8 cellular contexts compared by ENCODE assay signal in the genomic region with DNA sequence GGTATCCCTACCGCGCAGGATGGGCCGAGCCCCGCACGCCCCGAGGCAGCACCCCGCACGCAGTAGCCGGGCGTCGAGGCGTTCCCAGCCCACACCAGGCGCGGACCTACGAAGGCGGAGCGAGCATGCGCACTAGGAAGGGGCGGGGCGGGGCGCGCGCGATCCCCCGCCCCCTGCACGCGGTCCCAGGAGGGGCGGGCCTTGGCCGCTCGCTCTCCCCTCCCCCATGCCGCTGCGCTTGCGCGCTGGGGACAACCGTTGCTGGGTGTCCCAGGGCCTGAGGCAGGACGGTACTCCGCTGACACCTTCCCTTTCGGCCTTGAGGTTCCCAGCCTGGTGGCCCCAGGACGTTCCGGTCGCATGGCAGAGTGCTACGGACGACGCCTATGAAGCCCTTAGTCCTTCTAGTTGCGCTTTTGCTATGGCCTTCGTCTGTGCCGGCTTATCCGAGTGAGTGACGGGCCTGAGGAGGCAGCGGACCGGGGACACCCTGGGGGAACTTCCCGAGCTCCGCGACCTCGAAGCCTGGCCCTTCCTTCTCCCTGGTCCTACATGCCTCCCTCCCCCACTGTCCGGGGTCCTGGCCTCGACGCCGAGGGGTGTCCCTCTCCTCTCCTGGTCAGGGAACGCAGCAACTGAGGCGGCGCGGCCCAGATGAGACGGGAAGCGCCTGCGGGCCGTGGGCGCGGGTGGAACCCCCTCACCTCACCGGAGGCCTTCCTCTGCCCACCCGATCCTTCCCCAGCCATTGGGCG. TPM values are rescaled to one million over a fixed set of nuclear protein-coding genes. Genes with fewer than 3 reads are reported as not detected.
DNase-seq lines count a peak whose midpoint lies in the region; ATAC-seq and TF ChIP-seq lines count a peak whose summit lies in the region.

SPESP1 (plus strand) TSS at position 258 of the 755 bp plus-strand sequence; CDS start at position 387, 129 bp downstream.

- peak; percentile 16 for DNase-seq in activated T-helper 1 cell treated with anti-CD3 and anti-CD28 coated beads, Interleukin-12 subunit alpha, Interleukin-12 subunit beta, Interleukin-2, Interleukin-4 antibody, amounts not matched to agents 30 ng/mL and 10 ng/mL and 1 ng/mL, durations not matched to agents 14 hours and 24 hours and 36 hours (ENCODE audit: low spot score)
- DNase-seq in skeletal muscle cell (ENCODE audit: low read depth) (peak; percentile 18), RKO (ENCODE audit: low spot score) (no peak)

- H3K4me3 ChIP-seq in gastroesophageal sphincter (peak within 1 kb of the TSS; percentile 10 to 49), skeletal muscle cell (ENCODE audit: low read depth, low read length) (peak within 1 kb of the TSS; percentile 50)

- H3K27ac ChIP-seq in gastroesophageal sphincter, result no peak within 1 kb of the TSS

- peaks cover 2% of the 10 kb centered on the region for H3K27me3 Mint-ChIP-seq in activated T-helper 1 cell treated with anti-CD3 and anti-CD28 coated beads, Interleukin-12 subunit alpha, Interleukin-12 subunit beta, Interleukin-2, Interleukin-4 antibody, amounts not matched to agents 30 ng/mL and 10 ng/mL and 1 ng/mL, durations not matched to agents 14 hours and 24 hours and 36 hours (ENCODE audit: insufficient read depth)

- H3K36me3 Mint-ChIP-seq in activated T-helper 1 cell treated with anti-CD3 and anti-CD28 coated beads, Interleukin-12 subunit alpha, Interleukin-12 subunit beta, Interleukin-2, Interleukin-4 antibody, amounts not matched to agents 30 ng/mL and 10 ng/mL and 1 ng/mL, durations not matched to agents 14 hours and 24 hours and 36 hours (ENCODE audit: low read depth), result no peaks in the 10 kb centered on the region

- 45 to 46% methylated on average over 13 to 36 of the region's 72 CpGs for WGBS in gastroesophageal sphincter (ENCODE audit: low coverage in 1 of 2), 2 donors

- no peaks in the 10 kb centered on the region for H3K4me1 ChIP-seq in gastroesophageal sphincter

- TF ChIP-seq POLR2A in gastroesophageal sphincter (IDR thresholded peaks at IDR 0.05), result no peak

- H3K27ac Mint-ChIP-seq in activated T-helper 1 cell treated with anti-CD3 and anti-CD28 coated beads, Interleukin-12 subunit alpha, Interleukin-12 subunit beta, Interleukin-2, Interleukin-4 antibody, amounts not matched to agents 30 ng/mL and 10 ng/mL and 1 ng/mL, durations not matched to agents 14 hours and 24 hours and 36 hours, result no peak within 1 kb of the TSS

- H3K4me1 Mint-ChIP-seq in activated T-helper 1 cell treated with anti-CD3 and anti-CD28 coated beads, Interleukin-12 subunit alpha, Interleukin-12 subunit beta, Interleukin-2, Interleukin-4 antibody, amounts not matched to agents 30 ng/mL and 10 ng/mL and 1 ng/mL, durations not matched to agents 14 hours and 24 hours and 36 hours (ENCODE audit: low read depth), result no peaks in the 10 kb centered on the region

- no peaks in the 10 kb centered on the region for H3K9me3 Mint-ChIP-seq in activated T-helper 1 cell treated with anti-CD3 and anti-CD28 coated beads, Interleukin-12 subunit alpha, Interleukin-12 subunit beta, Interleukin-2, Interleukin-4 antibody, amounts not matched to agents 30 ng/mL and 10 ng/mL and 1 ng/mL, durations not matched to agents 14 hours and 24 hours and 36 hours

- H3K36me3 ChIP-seq in gastroesophageal sphincter, result no peaks in the 10 kb centered on the region

- intact Hi-C loops in activated T-helper 1 cell treated with anti-CD3 and anti-CD28 coated beads, Interleukin-12 subunit alpha, Interleukin-12 subunit beta, Interleukin-2, Interleukin-4 antibody, amounts not matched to agents 30 ng/mL and 10 ng/mL and 1 ng/mL, durations not matched to agents 14 hours and 24 hours and 36 hours (cut with micrococcal nuclease), result no loop called here

- H3K4me3 Mint-ChIP-seq in activated T-helper 1 cell treated with anti-CD3 and anti-CD28 coated beads, Interleukin-12 subunit alpha, Interleukin-12 subunit beta, Interleukin-2, Interleukin-4 antibody, amounts not matched to agents 30 ng/mL and 10 ng/mL and 1 ng/mL, durations not matched to agents 14 hours and 24 hours and 36 hours, result peak within 1 kb of the TSS; percentile 47

- no peak for TF ChIP-seq CTCF in gastroesophageal sphincter (IDR thresholded peaks at IDR 0.05)

- peaks cover 31% of the 10 kb centered on the region for H3K27me3 ChIP-seq in gastroesophageal sphincter

- ATAC-seq in HG03442 (IDR thresholded peaks at IDR 0.05; ENCODE audit: unreplicated experiment) (peak; percentile 65), gastroesophageal sphincter (peak; percentile 92), GM19328 (IDR thresholded peaks at IDR 0.05; ENCODE audit: unreplicated experiment) (no peak), GM21619 (IDR thresholded peaks at IDR 0.05; ENCODE audit: unreplicated experiment) (no peak), GM21737 (IDR thresholded peaks at IDR 0.05; ENCODE audit: unreplicated experiment) (no peak)

- TF ChIP-seq EP300 in gastroesophageal sphincter (IDR thresholded peaks at IDR 0.05), result no peak

- H3K9me3 ChIP-seq in gastroesophageal sphincter, result no peaks in the 10 kb centered on the region

RNA-seq across cellular contexts. Expression of gene SPESP1, which starts in this region (rescaled TPM):
- 1.2 and 2.4 TPM in 2 replicates for total RNA-seq in activated T-helper 1 cell treated with anti-CD3 and anti-CD28 coated beads, Interleukin-12 subunit alpha, Interleukin-12 subunit beta, Interleukin-2, Interleukin-4 antibody, amounts not matched to agents 30 ng/mL and 10 ng/mL and 1 ng/mL, durations not matched to agents 14 hours and 24 hours and 36 hours
- total RNA-seq in gastroesophageal sphincter, result 1 to 10 TPM; 1.6 to 5.9 (median 2.7) TPM

Comparison
In these comparisons a context has a peak if more than half of its experiments do, and no peak if none do; other contexts are left out.
1. ATAC-seq: peak in HG03442 (single experiment) and gastroesophageal sphincter (single experiment); none in GM19328 (single experiment), GM21619 (single experiment) and GM21737 (single experiment).